8 cellular contexts compared by ENCODE assay signal in the genomic region with DNA sequence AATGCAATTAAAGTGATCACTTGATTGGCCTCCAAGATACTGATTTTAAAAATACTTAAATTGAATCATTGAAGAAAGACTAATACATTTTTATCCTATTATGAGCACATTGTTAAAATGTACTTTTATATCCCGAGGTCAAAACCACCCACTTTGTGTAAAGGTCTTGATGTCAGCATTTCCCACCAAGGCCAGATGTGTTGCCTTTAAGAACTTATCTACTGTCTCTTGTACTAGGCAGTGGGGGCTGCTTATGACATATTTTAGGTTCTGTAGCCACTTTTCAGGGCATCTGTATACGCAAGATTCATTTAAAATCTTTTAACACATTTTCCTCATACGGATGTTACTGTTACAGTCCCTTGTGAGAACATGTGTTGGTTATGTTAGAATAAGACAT.
"Had no signal": no experiment of that assay in that cellular context is flagged by ENCODE, and none has a peak within 500 bp of the region (broad histone marks: within the 10 kb centered on the region; RNA-seq: fewer than 3 reads in every experiment).

No MANE protein-coding gene starts in this region.

- H3K27ac Mint-ChIP-seq: GM23338, H9 had no signal

- H3K4me3 Mint-ChIP-seq: GM23338, H9 had no signal

- FAIRE-seq: H1, H54, HTR-8/SVneo, K562 had no signal

- ATAC-seq: GM23338, K562 had no signal

- H3K4me3 ChIP-seq: GM23338, K562 had no signal

- H3K4me1 Mint-ChIP-seq: GM23338, H9 had no signal

- DNase-seq: H9, HCEC 1CT, KG1 had no signal

- H3K9me3 Mint-ChIP-seq: GM23338 had no signal
